1 cellular context compared by ENCODE assay signal in the genomic region with DNA sequence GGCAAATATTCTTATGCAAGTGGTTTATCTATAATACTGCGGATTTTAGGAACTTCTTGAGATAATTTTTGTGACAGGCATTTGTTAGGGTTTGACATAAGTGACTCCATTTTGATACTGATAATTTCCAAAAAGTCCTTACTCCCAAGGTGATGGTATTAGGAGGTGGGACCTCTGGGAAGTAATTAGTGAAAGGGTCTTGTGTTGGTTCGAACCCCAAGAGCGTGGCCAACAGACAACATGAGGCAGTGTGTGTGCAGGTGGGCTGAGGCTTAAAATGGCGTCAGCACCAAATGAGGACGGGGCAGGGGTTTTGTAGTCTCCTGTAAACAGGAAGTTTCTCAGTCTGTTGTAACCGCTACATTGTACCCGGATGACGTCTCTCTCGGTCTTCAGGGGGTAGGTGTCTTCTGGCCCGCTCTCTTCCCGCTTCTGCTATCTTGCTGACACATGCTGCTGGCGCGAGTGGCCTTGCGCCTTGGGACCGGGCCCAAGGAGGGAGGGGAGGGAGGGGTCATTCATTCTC.
TF ChIP-seq lines count a peak whose summit lies in the region.

No MANE protein-coding gene starts in this region.

TF ChIP-seq in K562, 482 proteins besides CTCF, POLR2A, EP300 and RAD21 (continued from another document):
- TF ChIP-seq, protein P1, sequence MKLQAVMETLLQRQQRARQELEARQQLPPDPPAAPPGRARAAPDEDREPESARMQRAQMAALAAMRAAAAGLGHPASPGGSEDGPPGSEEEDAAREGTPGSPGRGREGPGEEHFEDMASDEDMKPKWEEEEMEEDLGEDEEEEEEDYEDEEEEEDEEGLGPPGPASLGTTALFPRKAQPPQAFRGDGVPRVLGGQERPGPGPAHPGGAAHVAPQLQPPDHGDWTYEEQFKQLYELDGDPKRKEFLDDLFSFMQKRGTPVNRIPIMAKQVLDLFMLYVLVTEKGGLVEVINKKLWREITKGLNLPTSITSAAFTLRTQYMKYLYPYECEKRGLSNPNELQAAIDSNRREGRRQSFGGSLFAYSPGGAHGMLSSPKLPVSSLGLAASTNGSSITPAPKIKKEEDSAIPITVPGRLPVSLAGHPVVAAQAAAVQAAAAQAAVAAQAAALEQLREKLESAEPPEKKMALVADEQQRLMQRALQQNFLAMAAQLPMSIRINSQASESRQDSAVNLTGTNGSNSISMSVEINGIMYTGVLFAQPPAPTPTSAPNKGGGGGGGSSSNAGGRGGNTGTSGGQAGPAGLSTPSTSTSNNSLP (IDR thresholded peaks at IDR 0.05; ENCODE audit: borderline replicate concordance, low read depth, low read length) = no peak
- TF ChIP-seq DNMT1 (IDR thresholded peaks at IDR 0.05) (no peak), ZBTB7A (IDR thresholded peaks at IDR 0.05; ENCODE audit: borderline replicate concordance, control insufficient read depth, low read depth, low read length) (peak; percentile 28; the same call in 1 of the 2 replicates), ZNF316 (IDR thresholded peaks at IDR 0.05) (peak; percentile 25; the same call in 1 of the 2 replicates), TSHZ1 (CRISPR knock-in tag; IDR thresholded peaks at IDR 0.05) (peak; percentile 79), POLR2B (IDR thresholded peaks at IDR 0.05; ENCODE audit: low read depth, partially characterized antibody) (no peak), ZNF165 (CRISPR knock-in tag; IDR thresholded peaks at IDR 0.05; ENCODE audit: borderline replicate concordance) (no peak), ZNF584 (CRISPR knock-in tag; IDR thresholded peaks at IDR 0.05; ENCODE audit: low read depth) (peak; percentile 97), GTF2A2 (tag; IDR thresholded peaks at IDR 0.05) (peak; percentile 97), THAP7 (CRISPR knock-in tag; IDR thresholded peaks at IDR 0.05) (no peak), HINFP (tag; conservative IDR thresholded peaks at IDR 0.05; ENCODE audit: low read depth) (peak; percentile 90)
- TF ChIP-seq, protein P2, sequence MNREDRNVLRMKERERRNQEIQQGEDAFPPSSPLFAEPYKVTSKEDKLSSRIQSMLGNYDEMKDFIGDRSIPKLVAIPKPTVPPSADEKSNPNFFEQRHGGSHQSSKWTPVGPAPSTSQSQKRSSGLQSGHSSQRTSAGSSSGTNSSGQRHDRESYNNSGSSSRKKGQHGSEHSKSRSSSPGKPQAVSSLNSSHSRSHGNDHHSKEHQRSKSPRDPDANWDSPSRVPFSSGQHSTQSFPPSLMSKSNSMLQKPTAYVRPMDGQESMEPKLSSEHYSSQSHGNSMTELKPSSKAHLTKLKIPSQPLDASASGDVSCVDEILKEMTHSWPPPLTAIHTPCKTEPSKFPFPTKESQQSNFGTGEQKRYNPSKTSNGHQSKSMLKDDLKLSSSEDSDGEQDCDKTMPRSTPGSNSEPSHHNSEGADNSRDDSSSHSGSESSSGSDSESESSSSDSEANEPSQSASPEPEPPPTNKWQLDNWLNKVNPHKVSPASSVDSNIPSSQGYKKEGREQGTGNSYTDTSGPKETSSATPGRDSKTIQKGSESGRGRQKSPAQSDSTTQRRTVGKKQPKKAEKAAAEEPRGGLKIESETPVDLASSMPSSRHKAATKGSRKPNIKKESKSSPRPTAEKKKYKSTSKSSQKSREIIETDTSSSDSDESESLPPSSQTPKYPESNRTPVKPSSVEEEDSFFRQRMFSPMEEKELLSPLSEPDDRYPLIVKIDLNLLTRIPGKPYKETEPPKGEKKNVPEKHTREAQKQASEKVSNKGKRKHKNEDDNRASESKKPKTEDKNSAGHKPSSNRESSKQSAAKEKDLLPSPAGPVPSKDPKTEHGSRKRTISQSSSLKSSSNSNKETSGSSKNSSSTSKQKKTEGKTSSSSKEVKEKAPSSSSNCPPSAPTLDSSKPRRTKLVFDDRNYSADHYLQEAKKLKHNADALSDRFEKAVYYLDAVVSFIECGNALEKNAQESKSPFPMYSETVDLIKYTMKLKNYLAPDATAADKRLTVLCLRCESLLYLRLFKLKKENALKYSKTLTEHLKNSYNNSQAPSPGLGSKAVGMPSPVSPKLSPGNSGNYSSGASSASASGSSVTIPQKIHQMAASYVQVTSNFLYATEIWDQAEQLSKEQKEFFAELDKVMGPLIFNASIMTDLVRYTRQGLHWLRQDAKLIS (CRISPR knock-in tag; IDR thresholded peaks at IDR 0.05) = 0 out of 2 replicates have a peak, but pooled peaks have one; percentile 19
- TF ChIP-seq, protein P3, sequence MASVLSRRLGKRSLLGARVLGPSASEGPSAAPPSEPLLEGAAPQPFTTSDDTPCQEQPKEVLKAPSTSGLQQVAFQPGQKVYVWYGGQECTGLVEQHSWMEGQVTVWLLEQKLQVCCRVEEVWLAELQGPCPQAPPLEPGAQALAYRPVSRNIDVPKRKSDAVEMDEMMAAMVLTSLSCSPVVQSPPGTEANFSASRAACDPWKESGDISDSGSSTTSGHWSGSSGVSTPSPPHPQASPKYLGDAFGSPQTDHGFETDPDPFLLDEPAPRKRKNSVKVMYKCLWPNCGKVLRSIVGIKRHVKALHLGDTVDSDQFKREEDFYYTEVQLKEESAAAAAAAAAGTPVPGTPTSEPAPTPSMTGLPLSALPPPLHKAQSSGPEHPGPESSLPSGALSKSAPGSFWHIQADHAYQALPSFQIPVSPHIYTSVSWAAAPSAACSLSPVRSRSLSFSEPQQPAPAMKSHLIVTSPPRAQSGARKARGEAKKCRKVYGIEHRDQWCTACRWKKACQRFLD (CRISPR knock-in tag; IDR thresholded peaks at IDR 0.05) = peak; percentile 99
- TF ChIP-seq, protein P4, sequence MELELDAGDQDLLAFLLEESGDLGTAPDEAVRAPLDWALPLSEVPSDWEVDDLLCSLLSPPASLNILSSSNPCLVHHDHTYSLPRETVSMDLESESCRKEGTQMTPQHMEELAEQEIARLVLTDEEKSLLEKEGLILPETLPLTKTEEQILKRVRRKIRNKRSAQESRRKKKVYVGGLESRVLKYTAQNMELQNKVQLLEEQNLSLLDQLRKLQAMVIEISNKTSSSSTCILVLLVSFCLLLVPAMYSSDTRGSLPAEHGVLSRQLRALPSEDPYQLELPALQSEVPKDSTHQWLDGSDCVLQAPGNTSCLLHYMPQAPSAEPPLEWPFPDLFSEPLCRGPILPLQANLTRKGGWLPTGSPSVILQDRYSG (tag; conservative IDR thresholded peaks at IDR 0.05; ENCODE audit: low read depth) = peak; percentile 99
